In the genomic region with DNA sequence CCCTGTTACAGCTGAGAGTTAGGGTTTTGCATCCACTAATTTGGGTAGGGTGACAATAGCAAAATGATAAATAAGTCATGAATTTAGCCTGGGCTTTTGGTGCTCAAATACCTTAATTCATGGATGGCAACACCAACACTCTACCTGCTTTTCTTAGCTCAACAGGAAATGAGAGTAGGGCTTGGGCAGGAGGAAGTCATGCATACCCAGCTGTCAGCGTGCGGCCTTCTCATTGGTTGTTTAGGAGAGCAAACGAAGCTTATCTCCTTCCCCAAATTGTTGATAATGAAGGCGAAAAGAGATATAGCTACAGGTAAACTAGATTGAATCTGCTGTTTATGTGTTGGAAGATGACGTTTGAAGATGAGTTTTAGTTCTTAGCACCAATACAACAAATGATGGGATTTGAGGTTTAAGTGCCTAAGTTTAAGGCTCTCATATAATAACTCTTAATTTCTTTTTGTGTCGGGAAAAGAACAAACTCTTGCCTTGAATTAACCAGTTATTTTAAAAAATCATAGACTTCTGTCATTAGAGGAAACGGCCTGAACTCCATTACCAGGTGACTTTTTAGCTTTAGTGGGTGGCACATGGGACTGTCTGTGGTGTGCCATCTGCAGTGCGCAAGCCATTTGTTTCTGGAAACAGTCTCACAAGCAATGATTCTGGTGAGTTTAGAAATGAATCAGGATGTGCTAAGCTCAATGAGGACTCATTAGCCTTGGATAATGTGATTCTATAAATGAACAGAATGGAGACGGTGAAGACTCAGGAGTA, we compare ENCODE assay signal across 8 cellular contexts. TPM values are rescaled to one million over a fixed set of nuclear protein-coding genes. Genes with fewer than 3 reads are reported as not detected.
A peak's percentile ranks its signal among the peaks of the same experiment; 100 is the strongest.
DNase-seq lines count a peak whose midpoint lies in the region; ATAC-seq and TF ChIP-seq lines count a peak whose summit lies in the region.

No MANE protein-coding gene starts in this region.

- CTCF ChIA-PET in GM10248 (lab: Yijun Ruan, JAX) = interaction anchor here (0.7 to 1.7 kb wide), 2 partner anchors 9 to 17 kb away, joined by 3 to 7 read pairs; no protein-coding TSS in a partner anchor

- no peaks in the 10 kb centered on the region for H3K36me3 ChIP-seq in upper lobe of right lung

- TF ChIP-seq CTCF in upper lobe of right lung (IDR thresholded peaks at IDR 0.05) (no peak), GM10248 (IDR thresholded peaks at IDR 0.05; ENCODE audit: control extremely low read depth, extremely low read depth, low read depth, missing control alignments) (no peak)

- peak; percentile 56 for DNase-seq in stimulated activated CD4-positive, alpha-beta T cell treated with anti-CD3 and anti-CD28 coated beads, Interleukin-15, amount 100 ng/mL, for 24 hours
- DNase-seq in stimulated activated CD4-positive, alpha-beta T cell treated with anti-CD3 and anti-CD28 coated beads, Interleukin-2, amount 100 ng/mL, for 48 hours = no peak
- no peak for DNase-seq in activated T-helper 1 cell treated with anti-CD3 and anti-CD28 coated beads, Interleukin-12 subunit alpha, Interleukin-12 subunit beta, Interleukin-2, Interleukin-4 antibody, amounts not matched to agents 30 ng/mL and 10 ng/mL and 1 ng/mL, durations not matched to agents 14 hours and 24 hours and 36 hours (ENCODE audit: low spot score)
- no peak for DNase-seq in upper lobe of right lung
- no peak for DNase-seq in GM10248 (ENCODE audit: extremely low spot score)
- no peak for DNase-seq in NCI-H1417 treated with DMSO at 0.1 percent for 48 hours (lab: John Stamatoyannopoulos, UW)

- no peak overlapping the region for H3K4me3 ChIP-seq in upper lobe of right lung

- no peaks in the 10 kb centered on the region for H3K27me3 ChIP-seq in upper lobe of right lung

- H3K4me1 Mint-ChIP-seq in activated T-helper 1 cell treated with anti-CD3 and anti-CD28 coated beads, Interleukin-12 subunit alpha, Interleukin-12 subunit beta, Interleukin-2, Interleukin-4 antibody, amounts not matched to agents 30 ng/mL and 10 ng/mL and 1 ng/mL, durations not matched to agents 14 hours and 24 hours and 36 hours (ENCODE audit: low read depth) = peaks cover 71% of the 10 kb centered on the region

- peak overlapping the region; percentile 59 for H3K4me3 Mint-ChIP-seq in activated T-helper 1 cell treated with anti-CD3 and anti-CD28 coated beads, Interleukin-12 subunit alpha, Interleukin-12 subunit beta, Interleukin-2, Interleukin-4 antibody, amounts not matched to agents 30 ng/mL and 10 ng/mL and 1 ng/mL, durations not matched to agents 14 hours and 24 hours and 36 hours

- no peaks in the 10 kb centered on the region for H3K9me3 ChIP-seq in upper lobe of right lung

- H3K27ac Mint-ChIP-seq in activated T-helper 1 cell treated with anti-CD3 and anti-CD28 coated beads, Interleukin-12 subunit alpha, Interleukin-12 subunit beta, Interleukin-2, Interleukin-4 antibody, amounts not matched to agents 30 ng/mL and 10 ng/mL and 1 ng/mL, durations not matched to agents 14 hours and 24 hours and 36 hours = peak overlapping the region; percentile 90

- intact Hi-C loops in activated T-helper 1 cell treated with anti-CD3 and anti-CD28 coated beads, Interleukin-12 subunit alpha, Interleukin-12 subunit beta, Interleukin-2, Interleukin-4 antibody, amounts not matched to agents 30 ng/mL and 10 ng/mL and 1 ng/mL, durations not matched to agents 14 hours and 24 hours and 36 hours (cut with micrococcal nuclease) = loop anchor here (5.0 to 10.0 kb wide), 6 partner anchors 110 to 720 kb away; a partner anchor contains a TSS
- intact Hi-C loops in upper lobe of right lung (cut with DNase I) = no loop called here

- POLR2A ChIA-PET in GM10248 (lab: Yijun Ruan, JAX) = no interaction called here

- no peak overlapping the region for H3K27ac ChIP-seq in upper lobe of right lung

- no peaks in the 10 kb centered on the region for H3K9me3 Mint-ChIP-seq in activated T-helper 1 cell treated with anti-CD3 and anti-CD28 coated beads, Interleukin-12 subunit alpha, Interleukin-12 subunit beta, Interleukin-2, Interleukin-4 antibody, amounts not matched to agents 30 ng/mL and 10 ng/mL and 1 ng/mL, durations not matched to agents 14 hours and 24 hours and 36 hours

- ATAC-seq in HG03135 (IDR thresholded peaks at IDR 0.05; ENCODE audit: unreplicated experiment) = peak; percentile 77
- peak; percentile 33 for ATAC-seq in upper lobe of right lung
- no peak for ATAC-seq in HG03469 (IDR thresholded peaks at IDR 0.05; ENCODE audit: unreplicated experiment)

- H3K27me3 Mint-ChIP-seq in activated T-helper 1 cell treated with anti-CD3 and anti-CD28 coated beads, Interleukin-12 subunit alpha, Interleukin-12 subunit beta, Interleukin-2, Interleukin-4 antibody, amounts not matched to agents 30 ng/mL and 10 ng/mL and 1 ng/mL, durations not matched to agents 14 hours and 24 hours and 36 hours (ENCODE audit: insufficient read depth) = no peaks in the 10 kb centered on the region

- H3K4me1 ChIP-seq in upper lobe of right lung = peaks cover 13% of the 10 kb centered on the region

- peaks cover 12% of the 10 kb centered on the region for H3K36me3 Mint-ChIP-seq in activated T-helper 1 cell treated with anti-CD3 and anti-CD28 coated beads, Interleukin-12 subunit alpha, Interleukin-12 subunit beta, Interleukin-2, Interleukin-4 antibody, amounts not matched to agents 30 ng/mL and 10 ng/mL and 1 ng/mL, durations not matched to agents 14 hours and 24 hours and 36 hours (ENCODE audit: low read depth)

RNA-seq across cellular contexts. Expression of a gene that starts 19.7 kb away (rescaled TPM):
- total RNA-seq in activated T-helper 1 cell treated with anti-CD3 and anti-CD28 coated beads, Interleukin-12 subunit alpha, Interleukin-12 subunit beta, Interleukin-2, Interleukin-4 antibody, amounts not matched to agents 30 ng/mL and 10 ng/mL and 1 ng/mL, durations not matched to agents 14 hours and 24 hours and 36 hours = 54.3 and 54.5 TPM in 2 replicates
- total RNA-seq in upper lobe of right lung = 88.7 TPM
